Comparison of ENCODE assay signal across 8 cellular contexts in the genomic region with DNA sequence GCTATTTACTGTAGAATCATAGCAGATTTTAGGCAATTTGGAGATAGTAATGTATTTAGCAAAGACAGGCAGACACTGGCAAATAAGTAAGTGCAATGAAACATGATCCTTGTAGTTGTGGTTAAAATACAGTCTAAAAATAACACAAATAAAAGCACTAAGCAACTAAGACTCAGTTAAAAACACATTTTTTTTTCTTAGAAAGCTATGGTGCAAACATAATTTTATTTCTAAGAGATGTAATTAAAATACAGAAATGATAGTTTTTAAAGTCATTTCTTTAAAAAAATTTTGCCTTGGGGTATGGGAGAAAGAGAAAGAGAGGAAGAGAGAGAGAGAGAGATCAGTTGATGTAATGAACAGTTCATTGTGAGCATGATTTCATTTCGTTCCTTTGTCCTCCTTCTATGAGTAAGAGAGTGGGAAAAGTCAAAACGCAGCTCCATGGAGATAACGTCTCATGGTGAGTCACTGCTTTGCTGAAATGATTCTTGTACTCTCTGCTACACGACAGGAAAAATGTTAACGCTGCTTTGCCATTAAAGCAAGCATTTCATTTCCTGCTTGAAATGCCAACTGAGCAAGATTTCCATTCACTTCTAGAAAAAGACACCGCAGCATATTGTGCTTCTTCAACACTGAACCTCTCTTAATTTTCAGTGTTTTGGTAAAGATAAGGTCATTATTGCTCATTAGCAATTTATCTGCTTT.
DNase-seq lines count a peak whose midpoint lies in the region; ATAC-seq and TF ChIP-seq lines count a peak whose summit lies in the region.

No MANE protein-coding gene starts in this region.

- DNase-seq in BE2C: peak; percentile 48
- DNase-seq in MM.1S: peak; percentile 26
- peak; percentile 82 to 94 for DNase-seq in SW 1271 (lab: John Stamatoyannopoulos, UW)
- peak in 1 of 10 donors; percentile 43 for DNase-seq in dorsolateral prefrontal cortex
- peak; percentile 18 for DNase-seq in testis

- TF ChIP-seq POLR2A in testis (IDR thresholded peaks at IDR 0.05): no peak

- H3K4me2 ChIP-seq in MM.1S (ENCODE audit: low read depth, low read length): peak overlapping the region; percentile 12

- H3K27me3 ChIP-seq in BE2C (no peaks in the 10 kb centered on the region), MM.1S (replicated peaks; ENCODE audit: insufficient read depth, low read length) (no peaks in the 10 kb centered on the region), dorsolateral prefrontal cortex (no peaks in the 10 kb centered on the region), testis (no peaks in the 10 kb centered on the region)

- H3K36me3 ChIP-seq in BE2C: no peaks in the 10 kb centered on the region
- H3K36me3 ChIP-seq in MM.1S (replicated peaks; ENCODE audit: insufficient read depth, low read length): no peaks in the 10 kb centered on the region
- H3K36me3 ChIP-seq in mesodermal cell (ENCODE audit: control insufficient read depth, insufficient read depth, low read length): no peaks in the 10 kb centered on the region
- no peaks in the 10 kb centered on the region for H3K36me3 ChIP-seq in testis (ENCODE audit: low read depth, missing control alignments)

- no peaks in the 10 kb centered on the region for H3F3A ChIP-seq in MM.1S (ENCODE audit: insufficient read depth, low read length)

- intact Hi-C loops in dorsolateral prefrontal cortex (cut with DNase I): loop anchor here (5.0 kb wide), 1 partner anchor 61 kb away; the partner anchor contains the start of gene PGAP1 (in 2 of the 2)
- intact Hi-C loops in testis (cut with DNase I; ENCODE audit: low total_unique reads): no loop called here

- no peaks in the 10 kb centered on the region for H3K9me2 ChIP-seq in MM.1S (replicated peaks; ENCODE audit: insufficient read depth, low read length)

- ATAC-seq in GM19395 (IDR thresholded peaks at IDR 0.05; ENCODE audit: unreplicated experiment) (peak; percentile 52), GM21825 (IDR thresholded peaks at IDR 0.05; ENCODE audit: unreplicated experiment) (no peak)

- no peaks in the 10 kb centered on the region for H4K20me1 ChIP-seq in MM.1S (ENCODE audit: insufficient read depth, low read length)

- H3K27ac ChIP-seq in MM.1S (ENCODE audit: low read length): peak overlapping the region; percentile 3; the same call in 1 of the 2 replicates
- H3K27ac ChIP-seq in dorsolateral prefrontal cortex: peak overlapping the region in 56 of 59 donors; percentile 1 to 85 (median 60)
- peak overlapping the region; percentile 97 for H3K27ac ChIP-seq in mesodermal cell (ENCODE audit: low read depth, low read length, severe bottlenecking)
- H3K27ac ChIP-seq in testis: peak overlapping the region in 1 of 2 donors; percentile 78

- H2AFZ ChIP-seq in MM.1S (ENCODE audit: low read length): no peak overlapping the region

- no peaks in the 10 kb centered on the region for H3K79me2 ChIP-seq in MM.1S (ENCODE audit: low read length)

- no peak overlapping the region for H3K9ac ChIP-seq in MM.1S (ENCODE audit: low read length)

- 17 to 25% methylated on average over 5 of the region's 6 CpGs for WGBS in mesodermal cell (ENCODE audit: insufficient coverage in 2 of 2), 2 experiments
- WGBS in testis, 2 donors: 18 to 33% methylated on average over 6 of the region's 6 CpGs

- TF ChIP-seq CTCF in BE2C (IDR thresholded peaks at IDR 0.05; ENCODE audit: low read depth, low read length) (no peak), MM.1S (IDR thresholded peaks at IDR 0.05; ENCODE audit: low read length) (no peak), dorsolateral prefrontal cortex (IDR thresholded peaks at IDR 0.05 in 54 of 56, conservative IDR thresholded peaks at IDR 0.05 in 2 of 56; ENCODE audit: low read depth in 1 of 56, partially characterized antibody in 56 of 56) (no peak), testis (IDR thresholded peaks at IDR 0.05) (no peak)

- H3K9me3 ChIP-seq in BE2C (no peaks in the 10 kb centered on the region), MM.1S (replicated peaks; ENCODE audit: insufficient read depth, low read length) (no peaks in the 10 kb centered on the region), mesodermal cell (ENCODE audit: control insufficient read depth, low read length) (no peaks in the 10 kb centered on the region), testis (no peaks in the 10 kb centered on the region)

- H3K4me1 ChIP-seq in BE2C: peaks cover 11% of the 10 kb centered on the region
- peaks cover 11% of the 10 kb centered on the region for H3K4me1 ChIP-seq in MM.1S (ENCODE audit: low read length)
- peaks cover 14% of the 10 kb centered on the region for H3K4me1 ChIP-seq in mesodermal cell (ENCODE audit: control insufficient read depth, insufficient read depth, low read length, poor library complexity, severe bottlenecking)
- no peaks in the 10 kb centered on the region for H3K4me1 ChIP-seq in testis

- H3K4me3 ChIP-seq in BE2C (ENCODE audit: low read depth, low read length) (peak overlapping the region; percentile 29), MM.1S (ENCODE audit: low read length) (no peak overlapping the region), dorsolateral prefrontal cortex (peak overlapping the region in 48 of 59 donors; percentile 2 to 52 (median 26)), mesodermal cell (ENCODE audit: extremely low read depth, insufficient read depth, low read length, poor library complexity, severe bottlenecking) (no peak overlapping the region), testis (no peak overlapping the region)

Comparison
In these comparisons a context has a peak if more than half of its experiments do, and no peak if none do; other contexts are left out.
1. H3K4me3 ChIP-seq: peak in BE2C (single experiment) and dorsolateral prefrontal cortex (48 of 59); none in MM.1S (single experiment), mesodermal cell (single experiment) and testis (0 of 2).